ENCODE assay signal across 2 cellular contexts in genomic region chr5:111131356-111131755, GRCh38.
TF ChIP-seq lines count a peak whose summit lies in the region.

No MANE protein-coding gene starts in this region.

TF ChIP-seq in IMR-90, 13 proteins besides CTCF, POLR2A, EP300 and RAD21:
- TF ChIP-seq MAFK (IDR thresholded peaks at IDR 0.05; ENCODE audit: low read depth, low read length) (peak; percentile 88), SMC3 (IDR thresholded peaks at IDR 0.05; ENCODE audit: low read depth, low read length) (no peak)

TF ChIP-seq in HepG2, 621 proteins besides CTCF, POLR2A, EP300 and RAD21:
- peak; percentile 76 for TF ChIP-seq MAFF (IDR thresholded peaks at IDR 0.05; ENCODE audit: low read depth, low read length)
- TF ChIP-seq ZNF747 (CRISPR knock-in tag; IDR thresholded peaks at IDR 0.05; ENCODE audit: borderline replicate concordance): no peak
- TF ChIP-seq MAFK (conservative IDR thresholded peaks at IDR 0.05 in 1 of 2, IDR thresholded peaks at IDR 0.05 in 1 of 2; ENCODE audit: low read length in 2 of 2): peak; percentile 71 to 87
